8 cellular contexts compared by ENCODE assay signal in the genomic region with DNA sequence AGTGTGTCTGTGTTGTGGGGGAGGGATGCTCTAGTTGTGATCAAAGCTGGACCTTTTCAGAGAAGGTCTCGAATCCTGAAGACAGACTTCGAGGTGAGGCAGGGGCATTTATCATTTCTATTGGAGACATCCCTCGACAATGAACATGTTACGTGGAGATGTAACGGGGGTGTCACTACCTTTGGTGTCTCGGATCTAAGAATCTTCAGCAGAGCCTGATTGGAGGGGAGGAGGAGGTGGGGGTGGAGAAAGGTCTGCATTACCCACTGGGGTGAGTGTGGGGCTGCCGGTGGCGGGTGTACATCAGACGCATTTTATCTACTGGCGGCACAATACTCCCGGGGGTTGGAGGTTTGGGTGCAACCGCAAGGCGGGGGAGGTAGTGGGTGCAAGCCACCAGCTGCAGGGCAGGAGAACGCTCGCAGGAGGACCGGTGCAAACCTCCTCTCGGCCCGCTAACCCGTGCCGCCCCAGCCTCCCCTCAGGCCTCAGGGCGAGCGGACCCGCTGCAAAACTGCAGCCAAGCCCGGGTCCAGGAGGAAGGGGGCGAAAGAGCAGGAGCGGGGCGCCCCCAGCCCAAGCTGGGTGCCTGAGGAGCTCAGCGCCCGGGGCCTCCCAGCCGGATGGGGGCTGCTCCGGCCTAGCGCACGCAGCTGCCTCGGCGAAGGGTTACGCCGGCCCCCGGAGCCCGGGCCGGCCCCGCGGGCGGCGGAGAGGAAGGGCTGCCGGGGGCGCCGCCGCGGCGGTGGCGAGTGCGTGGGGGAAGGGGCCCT. TPM values are rescaled to one million over a fixed set of nuclear protein-coding genes. Genes with fewer than 3 reads are reported as not detected.
A peak's percentile ranks its signal among the peaks of the same experiment; 100 is the strongest.
DNase-seq lines count a peak whose midpoint lies in the region; ATAC-seq and TF ChIP-seq lines count a peak whose summit lies in the region.

No MANE protein-coding gene starts in this region.

- TF ChIP-seq RAD21 in Ishikawa (IDR thresholded peaks at IDR 0.05; ENCODE audit: low read depth): no peak

- DNase-seq in DMS53 treated with DMSO at 0.1 percent for 48 hours (lab: John Stamatoyannopoulos, UW; ENCODE audit: unreplicated experiment): peak; percentile 56
- DNase-seq in T-helper 1 cell: peak; percentile 70 to 86 (median 82)
- DNase-seq in adrenal gland: peak; percentile 45 to 79 (median 48)
- peak; percentile 40 to 57 for DNase-seq in hippocampal formation (lab: John Stamatoyannopoulos, UW)
- DNase-seq in sciatic nerve (ENCODE audit: low spot score): peak; percentile 63
- DNase-seq in T1000 (lab: John Stamatoyannopoulos, UW): no peak

- WGBS in adrenal gland, 4 donors: 0 to 2% (median 0%) methylated on average over 11 to 52 of the region's 52 CpGs

- no peaks in the 10 kb centered on the region for H3K36me3 ChIP-seq in adrenal gland (replicated peaks in 1 of 2)

- H3K4me3 ChIP-seq in adrenal gland: peak overlapping the region; percentile 46 to 98 (median 86)

- peak; percentile 9; the same call in 1 of the 2 replicates for TF ChIP-seq EP300 in Ishikawa (IDR thresholded peaks at IDR 0.05; ENCODE audit: borderline replicate concordance)

- H3K9me3 ChIP-seq in adrenal gland (replicated peaks in 1 of 3): no peaks in the 10 kb centered on the region

- H3K27ac ChIP-seq in adrenal gland: peak overlapping the region; percentile 37 to 99 (median 90)

- TF ChIP-seq CTCF in adrenal gland (IDR thresholded peaks at IDR 0.05): no peak

- no peak for TF ChIP-seq POLR2A in adrenal gland (IDR thresholded peaks at IDR 0.05)

- peaks cover 6 to 33% of the 10 kb centered on the region in 2 donors for H3K4me1 ChIP-seq in adrenal gland (replicated peaks in 1 of 2)

- H3K27me3 ChIP-seq in adrenal gland: no peaks in the 10 kb centered on the region

- intact Hi-C loops in adrenal gland (cut with DNase I) (no loop called here), sciatic nerve (cut with DNase I) (no loop called here)

- ATAC-seq in GM21447 (IDR thresholded peaks at IDR 0.05; ENCODE audit: unreplicated experiment) (peak; percentile 29), sciatic nerve (peak; percentile 36)

TF ChIP-seq in Ishikawa, 13 proteins besides CTCF, POLR2A, EP300 and RAD21:
- no peak for TF ChIP-seq NFIC (IDR thresholded peaks at IDR 0.05)
- TF ChIP-seq, protein P1, sequence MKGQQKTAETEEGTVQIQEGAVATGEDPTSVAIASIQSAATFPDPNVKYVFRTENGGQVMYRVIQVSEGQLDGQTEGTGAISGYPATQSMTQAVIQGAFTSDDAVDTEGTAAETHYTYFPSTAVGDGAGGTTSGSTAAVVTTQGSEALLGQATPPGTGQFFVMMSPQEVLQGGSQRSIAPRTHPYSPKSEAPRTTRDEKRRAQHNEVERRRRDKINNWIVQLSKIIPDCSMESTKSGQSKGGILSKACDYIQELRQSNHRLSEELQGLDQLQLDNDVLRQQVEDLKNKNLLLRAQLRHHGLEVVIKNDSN (IDR thresholded peaks at IDR 0.05): no peak
- 0 out of 2 replicates have a peak, but pooled peaks have one; percentile 12 for TF ChIP-seq EGR1 (IDR thresholded peaks at IDR 0.05)
- no peak for TF ChIP-seq TEAD4 (IDR thresholded peaks at IDR 0.05)
- TF ChIP-seq ZBTB7A (IDR thresholded peaks at IDR 0.05; ENCODE audit: low read depth): no peak
- no peak; the same call in 1 of the 2 replicates for TF ChIP-seq TAF1 (IDR thresholded peaks at IDR 0.05; ENCODE audit: low read depth)
- TF ChIP-seq TCF12 (IDR thresholded peaks at IDR 0.05; ENCODE audit: low read depth): no peak
- TF ChIP-seq CREB1 (IDR thresholded peaks at IDR 0.05; ENCODE audit: low read depth): no peak
- TF ChIP-seq FOXM1 (IDR thresholded peaks at IDR 0.05; ENCODE audit: borderline replicate concordance, low read depth): no peak
- TF ChIP-seq, protein P2, sequence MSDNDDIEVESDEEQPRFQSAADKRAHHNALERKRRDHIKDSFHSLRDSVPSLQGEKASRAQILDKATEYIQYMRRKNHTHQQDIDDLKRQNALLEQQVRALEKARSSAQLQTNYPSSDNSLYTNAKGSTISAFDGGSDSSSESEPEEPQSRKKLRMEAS (IDR thresholded peaks at IDR 0.05): no peak
- 0 out of 2 replicates have a peak, but pooled peaks have one; percentile 11 for TF ChIP-seq YY1 (IDR thresholded peaks at IDR 0.05; ENCODE audit: low read depth)
TF ChIP-seq in Ishikawa: peak in this region for 2.

RNA-seq across cellular contexts. Expression of a gene that starts 0.7 kb away (rescaled TPM):
- 10 to 100 TPM; 39.1 to 58.7 (median 48.1) TPM for total RNA-seq in adrenal gland
- polyA plus RNA-seq in adrenal gland: 10 to 100 TPM; 22.7 to 52.8 (median 39.3) TPM
- total RNA-seq in sciatic nerve: 60.9 TPM

RNA-seq across cellular contexts. Expression of a gene that starts 53.4 kb away (rescaled TPM):
- 100 to 1,000 TPM in 6 of 8 donors, 10 to 100 TPM in 2; 80.7 to 183 (median 123) TPM for total RNA-seq in adrenal gland
- 100 to 1,000 TPM in 2 of 3 donors, 10 to 100 TPM in 1; 66.4 to 222 (median 101) TPM for polyA plus RNA-seq in adrenal gland
- total RNA-seq in sciatic nerve: 93.5 TPM
